ENCODE assay signal across 13 cellular contexts in genomic region chr9:126675147-126675467, GRCh38.
DNase-seq lines count a peak whose midpoint lies in the region; TF ChIP-seq lines count a peak whose summit lies in the region.
"Had no signal": no experiment of that assay in that cellular context is flagged by ENCODE, and none has a peak within 500 bp of the region (broad histone marks: within the 10 kb centered on the region; RNA-seq: fewer than 3 reads in every experiment).

No MANE protein-coding gene starts in this region.

- H3K4me3 ChIP-seq in H7 (ENCODE audit: insufficient read depth, low read depth, low read length) (no peak overlapping the region), HUES64 (ENCODE audit: low read length) (peak overlapping the region; percentile 25; the same call in 1 of the 2 replicates), endodermal cell (ENCODE audit: low read length) (no peak overlapping the region), foreskin fibroblast (ENCODE audit: low read depth in 1 of 2, low read length in 2 of 2) (no peak overlapping the region)

- H3K9ac ChIP-seq in HUES64 (ENCODE audit: low read depth, low read length), result no peak overlapping the region
- no peak overlapping the region for H3K9ac ChIP-seq in endodermal cell (ENCODE audit: extremely low read depth, low read length, poor library complexity, severe bottlenecking)

- H3K36me3 Mint-ChIP-seq in endodermal cell (ENCODE audit: low read depth), result no peaks in the 10 kb centered on the region
- no peaks in the 10 kb centered on the region for H3K36me3 Mint-ChIP-seq in nephron progenitor cell (ENCODE audit: low read depth)
- H3K36me3 Mint-ChIP-seq: CD4-positive, alpha-beta memory T cell had no signal

- H3K4me1 Mint-ChIP-seq in endodermal cell (peaks cover 45% of the 10 kb centered on the region), nephron progenitor cell (peaks cover 46% of the 10 kb centered on the region)

- H3K4me1 ChIP-seq in HUES64 (ENCODE audit: insufficient read depth, low read length) (peaks cover 56% of the 10 kb centered on the region), endodermal cell (ENCODE audit: control insufficient read depth, insufficient read depth, low read length) (peaks cover 37% of the 10 kb centered on the region)

- H3K27me3 Mint-ChIP-seq in endodermal cell (ENCODE audit: insufficient read depth) (peaks cover 50% of the 10 kb centered on the region), nephron progenitor cell (ENCODE audit: low read depth, poor library complexity) (peaks cover 69% of the 10 kb centered on the region)

- H3K9me3 Mint-ChIP-seq in endodermal cell, result no peaks in the 10 kb centered on the region
- no peaks in the 10 kb centered on the region for H3K9me3 Mint-ChIP-seq in nephron progenitor cell
- H3K9me3 Mint-ChIP-seq: CD4-positive, alpha-beta memory T cell had no signal

- WGBS in HUES64, result 7% methylated on average over 7 of the region's 8 CpGs
- 32% methylated on average over 4 of the region's 8 CpGs; no CpG with 5 or more reads in 1 of the 2 experiments for WGBS in endodermal cell (ENCODE audit: insufficient coverage in 1 of 2, insufficient read length in 1 of 2), 2 experiments

- TF ChIP-seq CTCF in endodermal cell (conservative IDR thresholded peaks at IDR 0.05) (no peak), nephron progenitor cell (IDR thresholded peaks at IDR 0.05) (no peak), foreskin fibroblast (IDR thresholded peaks at IDR 0.05; ENCODE audit: low read depth, low read length) (no peak)

- H3K27me3 ChIP-seq in H7 (ENCODE audit: control insufficient read depth, insufficient read depth, low read length), result peaks cover 60% of the 10 kb centered on the region
- peaks cover 94% of the 10 kb centered on the region for H3K27me3 ChIP-seq in HUES64 (ENCODE audit: insufficient read depth, low read length)
- H3K27me3 ChIP-seq in endodermal cell (ENCODE audit: control insufficient read depth, insufficient read depth, low read length, poor library complexity, severe bottlenecking), result peaks cover 34% of the 10 kb centered on the region

- H3K4me3 Mint-ChIP-seq in endodermal cell (peak overlapping the region; percentile 13), nephron progenitor cell (peak overlapping the region; percentile 61)

- H3K27ac ChIP-seq in HUES64 (ENCODE audit: low read depth, low read length) (no peak overlapping the region), endodermal cell (ENCODE audit: low read depth, low read length) (no peak overlapping the region)
- H3K27ac ChIP-seq: C4-2B had no signal

- peak; percentile 79 for DNase-seq in H7
- peak; percentile 66 for DNase-seq in endodermal cell
- no peak for DNase-seq in nephron progenitor cell
- DNase-seq in DMS 273 (lab: John Stamatoyannopoulos, UW; ENCODE audit: unreplicated experiment), result no peak
- DNase-seq in foreskin fibroblast, result no peak
- DNase-seq in NCI-H2081 treated with DMSO at 0.1 percent for 48 hours (lab: John Stamatoyannopoulos, UW), result no peak
- DNase-seq: BE2C; CD4-positive, alpha-beta memory T cell; DMS153; EL; KBM-7 had no signal

- H3K36me3 ChIP-seq in H7 (replicated peaks; ENCODE audit: control insufficient read depth, insufficient read depth, low read length) (no peaks in the 10 kb centered on the region), HUES64 (ENCODE audit: insufficient read depth, low read length) (no peaks in the 10 kb centered on the region), endodermal cell (ENCODE audit: control insufficient read depth, insufficient read depth, low read length) (no peaks in the 10 kb centered on the region)
- H3K36me3 ChIP-seq: BE2C had no signal

- H3K9me3 ChIP-seq in HUES64 (ENCODE audit: insufficient read depth, low read depth, low read length), result no peaks in the 10 kb centered on the region
- H3K9me3 ChIP-seq in endodermal cell (ENCODE audit: control insufficient read depth, low read length), result no peaks in the 10 kb centered on the region
- H3K9me3 ChIP-seq: BE2C had no signal

- H3K27ac Mint-ChIP-seq in endodermal cell, result peak overlapping the region; percentile 87
- no peak overlapping the region for H3K27ac Mint-ChIP-seq in nephron progenitor cell

Comparison
In these comparisons a context has a peak if more than half of its experiments do, and no peak if none do; other contexts are left out.
1. DNase-seq: peak in H7 (single experiment) and endodermal cell (single experiment); none in nephron progenitor cell (single experiment), DMS 273 (single experiment), foreskin fibroblast (0 of 2) and NCI-H2081 treated with DMSO at 0.1 percent for 48 hours (single experiment).